23 cellular contexts compared by ENCODE assay signal in the genomic region with DNA sequence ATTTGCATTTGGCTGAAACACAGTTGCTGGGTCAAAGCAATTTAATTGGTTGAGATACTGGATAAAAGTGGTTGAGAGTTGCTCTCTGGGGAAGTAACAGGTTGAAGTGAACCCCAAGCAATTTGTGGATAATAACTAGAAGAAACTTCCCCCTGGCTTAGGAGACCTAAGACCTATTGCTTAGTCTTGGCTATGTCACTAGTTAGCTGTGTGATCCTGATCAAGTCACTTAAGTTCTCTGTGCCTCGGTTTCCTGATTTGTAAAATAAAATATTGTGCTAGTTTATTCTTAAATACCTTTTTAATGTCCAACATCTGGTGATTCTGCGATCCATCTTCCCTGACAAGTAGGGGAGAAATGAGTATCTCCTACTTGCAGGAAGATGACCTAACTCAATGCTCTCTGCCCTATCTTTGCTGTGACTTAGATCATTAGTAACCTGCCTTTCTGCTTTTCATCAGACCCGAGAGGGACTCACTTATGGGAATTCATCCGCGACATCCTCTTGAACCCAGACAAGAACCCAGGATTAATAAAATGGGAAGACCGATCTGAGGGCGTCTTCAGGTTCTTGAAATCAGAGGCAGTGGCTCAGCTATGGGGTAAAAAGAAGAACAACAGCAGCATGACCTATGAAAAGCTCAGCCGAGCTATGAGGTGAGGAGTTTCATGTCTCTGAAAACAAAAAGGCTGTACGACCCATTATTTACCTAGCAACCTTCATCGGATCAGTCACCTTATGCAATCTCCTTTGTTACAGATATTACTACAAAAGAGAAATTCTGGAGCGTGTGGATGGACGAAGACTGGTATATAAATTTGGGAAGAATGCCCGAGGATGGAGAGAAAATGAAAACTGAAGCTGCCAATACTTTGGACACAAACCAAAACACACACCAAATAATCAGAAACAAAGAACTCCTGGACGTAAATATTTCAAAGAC. TPM values are rescaled to one million over a fixed set of nuclear protein-coding genes. Genes with fewer than 3 reads are reported as not detected.
"Had no signal": no experiment of that assay in that cellular context is flagged by ENCODE, and none has a peak within 500 bp of the region (broad histone marks: within the 10 kb centered on the region; RNA-seq: fewer than 3 reads in every experiment).

No MANE protein-coding gene starts in this region.

- H3K4me1 ChIP-seq: esophagus muscularis mucosa, sigmoid colon, testis had no signal

- H2AFZ ChIP-seq: parathyroid adenoma had no signal

- H3K9ac ChIP-seq: parathyroid adenoma had no signal

- H3K27ac ChIP-seq: esophagus muscularis mucosa, gastrocnemius medialis, heart right ventricle, parathyroid adenoma, psoas muscle, sigmoid colon, skin epidermis, testis, tibial nerve, upper lobe of right lung, vagina had no signal

- ATAC-seq: gastrocnemius medialis; heart right ventricle; naive thymus-derived CD4-positive, alpha-beta T cell; psoas muscle; stimulated activated naive B cell treated with anti-CD40 and anti-IgM and Interleukin-4, amounts not matched to agents 10 μg/mL and 1 μg/mL and 100 μg/mL, for 72 hours; stimulated activated naive CD8-positive, alpha-beta T cell treated with anti-CD3 and anti-CD28 coated beads, Interleukin-15, amount 100 ng/mL, for 72 hours; upper lobe of right lung had no signal

- H3K79me2 ChIP-seq: parathyroid adenoma had no signal

- DNase-seq: effector memory CD4-positive, alpha-beta T cell; gastrocnemius medialis; heart right ventricle; hypothalamus; kidney glomerular epithelial cell; mammary epithelial cell; naive thymus-derived CD4-positive, alpha-beta T cell; nephron progenitor cell; psoas muscle; retina; sigmoid colon; stimulated activated CD4-positive, alpha-beta T cell treated with anti-CD3 and anti-CD28 coated beads, Interleukin-2, amount 100 ng/mL, for 24 hours; stimulated activated CD4-positive, alpha-beta T cell treated with anti-CD3 and anti-CD28 coated beads, Interleukin-4, amount 100 ng/mL, for 4 hours; stimulated activated naive B cell treated with anti-CD40 and anti-IgM and Interleukin-4, amounts not matched to agents 10 μg/mL and 1 μg/mL and 100 μg/mL, for 72 hours; stimulated activated naive CD8-positive, alpha-beta T cell treated with anti-CD3 and anti-CD28 coated beads, Interleukin-15, amount 100 ng/mL, for 72 hours; testis; upper lobe of right lung had no signal

- H3K36me3 ChIP-seq: esophagus muscularis mucosa, gastrocnemius medialis, heart right ventricle, sigmoid colon, tibial nerve, vagina had no signal

- H3K27me3 ChIP-seq: esophagus muscularis mucosa, gastrocnemius medialis, heart right ventricle, sigmoid colon, testis, upper lobe of right lung, vagina had no signal

- H3K4me3 ChIP-seq: esophagus muscularis mucosa, gastrocnemius medialis, heart right ventricle, psoas muscle, sigmoid colon, skin epidermis, testis, tibial nerve, upper lobe of right lung, vagina had no signal

- H3K9me3 ChIP-seq: esophagus muscularis mucosa, gastrocnemius medialis, heart right ventricle, psoas muscle, sigmoid colon, testis, tibial nerve, upper lobe of right lung, vagina had no signal

RNA-seq across cellular contexts. Expression of gene EHF, which starts 37.5 kb away (rescaled TPM):
- total RNA-seq: fibroblast of villous mesenchyme had no signal
- polyA plus RNA-seq: naive thymus-derived CD4-positive, alpha-beta T cell had no signal
